ENCODE assay signal across 8 cellular contexts in the genomic region with DNA sequence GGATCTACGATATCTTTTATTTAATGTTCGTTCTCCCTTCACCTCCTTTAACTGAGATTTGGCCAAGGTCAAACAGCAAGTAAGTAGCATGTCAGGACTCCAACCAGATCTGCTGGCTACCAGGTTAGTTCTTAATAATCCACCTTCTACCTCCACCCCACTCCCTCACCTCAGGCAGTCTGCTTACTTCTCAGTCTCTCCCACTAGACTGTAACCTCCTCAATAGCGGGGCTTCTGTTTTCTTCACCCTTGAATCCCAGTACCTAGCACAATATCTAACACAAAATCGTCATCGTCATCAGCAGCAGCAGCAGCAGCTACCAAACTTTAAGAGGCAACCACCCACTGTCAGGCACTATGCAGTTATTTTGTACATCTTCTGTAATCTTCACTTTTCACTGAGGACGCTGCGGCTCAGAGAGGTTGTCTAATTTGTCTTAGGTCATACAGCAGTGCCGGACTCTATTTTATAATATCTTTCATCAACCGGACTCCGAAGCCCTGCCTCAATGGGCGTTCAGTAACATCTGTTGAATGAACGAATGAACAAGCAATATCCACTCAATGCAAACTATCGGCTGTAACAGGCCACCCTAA. TPM values are rescaled to one million over a fixed set of nuclear protein-coding genes. Genes with fewer than 3 reads are reported as not detected.
A peak's percentile ranks its signal among the peaks of the same experiment; 100 is the strongest.
DNase-seq lines count a peak whose midpoint lies in the region; ATAC-seq, FAIRE-seq and TF ChIP-seq lines count a peak whose summit lies in the region.

No MANE protein-coding gene starts in this region.

- no peak for FAIRE-seq in frontal cortex (lab: Jason Lieb, UNC)

- peak overlapping the region; percentile 68 to 86 for H3K9ac ChIP-seq in colonic mucosa (ENCODE audit: low read depth in 2 of 2, low read length in 2 of 2)

- H3K27ac ChIP-seq in colonic mucosa = peak overlapping the region; percentile 88

- peak overlapping the region in 3 of 7 donors; percentile 29 to 92 (median 66) for H3K27ac Mint-ChIP-seq in CD14-positive monocyte
- H3K27ac Mint-ChIP-seq in nephron = peak overlapping the region; percentile 2 to 87 (median 71)

- H3K4me3 Mint-ChIP-seq in CD14-positive monocyte (peak overlapping the region; percentile 92 to 96), nephron (peak overlapping the region; percentile 77 to 86 (median 83))

- H3K9me3 ChIP-seq in colonic mucosa = no peaks in the 10 kb centered on the region

- intact Hi-C loops in CD14-positive monocyte (cut with micrococcal nuclease) (no loop called here), colonic mucosa (cut with DNase I) (loop anchor here (10.0 kb wide), 1 partner anchor 245 kb away; no protein-coding TSS in a partner anchor)

- H3K27me3 Mint-ChIP-seq in CD14-positive monocyte (ENCODE audit: low read depth in 3 of 3) (peaks cover 43 to 64% (median 44%) of the 10 kb centered on the region in 3 donors), nephron (ENCODE audit: low read depth) (no peaks in the 10 kb centered on the region)

- no peak for TF ChIP-seq POLR2A in NB4 (IDR thresholded peaks at IDR 0.05; ENCODE audit: extremely low read depth, insufficient read length)

- ATAC-seq in GM19324 (IDR thresholded peaks at IDR 0.05; ENCODE audit: low FRiP score, unreplicated experiment) = no peak

- no peak for TF ChIP-seq CTCF in CD14-positive monocyte (IDR thresholded peaks at IDR 0.05)
- TF ChIP-seq CTCF in NB4 (IDR thresholded peaks at IDR 0.05; ENCODE audit: low read depth, low read length) = no peak
- TF ChIP-seq CTCF in colonic mucosa (IDR thresholded peaks at IDR 0.05) = no peak
- TF ChIP-seq CTCF in nephron (IDR thresholded peaks at IDR 0.05; ENCODE audit: unreplicated experiment in 3 of 3) = no peak

- no peaks in the 10 kb centered on the region for H3K36me3 ChIP-seq in colonic mucosa

- no peaks in the 10 kb centered on the region for H3K27me3 ChIP-seq in colonic mucosa

- peaks cover 0 to 6% of the 10 kb centered on the region in 2 donors for H3K36me3 Mint-ChIP-seq in CD14-positive monocyte
- no peaks in the 10 kb centered on the region for H3K36me3 Mint-ChIP-seq in nephron (ENCODE audit: low read depth)

- peaks cover 5% of the 10 kb centered on the region for H3K4me1 ChIP-seq in colonic mucosa

- peaks cover 0 to 18% (median 10%) of the 10 kb centered on the region in 7 donors for H3K9me3 Mint-ChIP-seq in CD14-positive monocyte
- H3K9me3 Mint-ChIP-seq in nephron = no peaks in the 10 kb centered on the region

- peaks cover 30% of the 10 kb centered on the region for H3K4me1 Mint-ChIP-seq in CD14-positive monocyte
- H3K4me1 Mint-ChIP-seq in nephron = peaks cover 28% of the 10 kb centered on the region

- DNase-seq in CD14-positive monocyte (ENCODE audit: low spot score) (no peak), NB4 (ENCODE audit: low read depth) (no peak), colonic mucosa (no peak), KG1 (lab: John Stamatoyannopoulos, UW) (no peak), DMS153 (lab: John Stamatoyannopoulos, UW) (no peak), frontal cortex (ENCODE audit: low spot score in 2 of 2) (no peak)

- peak overlapping the region; percentile 66 for H3K4me3 ChIP-seq in NB4 (ENCODE audit: low read depth, low read length)
- H3K4me3 ChIP-seq in colonic mucosa = peak overlapping the region; percentile 80

RNA-seq across cellular contexts. Expression of a gene that starts 0.9 kb away (rescaled TPM):
- under 1 TPM; 0.36 to 0.58 TPM for polyA plus RNA-seq in CD14-positive monocyte
- total RNA-seq in colonic mucosa (10 to 100 TPM; 38.2 to 46.5 TPM), frontal cortex (31.8 TPM)
